18 cellular contexts compared by ENCODE assay signal in genomic region chr15:83088876-83089275, GRCh38. TPM values are rescaled to one million over a fixed set of nuclear protein-coding genes. Genes with fewer than 3 reads are reported as not detected.
DNase-seq lines count a peak whose midpoint lies in the region; ATAC-seq and TF ChIP-seq lines count a peak whose summit lies in the region.
"Had no signal": no experiment of that assay in that cellular context is flagged by ENCODE, and none has a peak within 500 bp of the region (broad histone marks: within the 10 kb centered on the region; RNA-seq: fewer than 3 reads in every experiment).

No MANE protein-coding gene starts in this region.

- H3K4me3 ChIP-seq in psoas muscle (no peak overlapping the region), skeletal muscle tissue (ENCODE audit: low read length in 3 of 3) (no peak overlapping the region), thyroid gland (replicated peaks in 1 of 3) (no peak overlapping the region)
- H3K4me3 ChIP-seq: GM23248 had no signal

- H3K27ac Mint-ChIP-seq in nephron progenitor cell: peak overlapping the region; percentile 10
- H3K27ac Mint-ChIP-seq: CD4-positive, alpha-beta memory T cell had no signal

- no peak overlapping the region for H3K4me3 Mint-ChIP-seq in nephron progenitor cell
- H3K4me3 Mint-ChIP-seq: CD4-positive, alpha-beta memory T cell had no signal

- ATAC-seq in psoas muscle (no peak), HG02571 (IDR thresholded peaks at IDR 0.05; ENCODE audit: unreplicated experiment) (no peak), HG03025 (IDR thresholded peaks at IDR 0.05; ENCODE audit: low FRiP score, unreplicated experiment) (no peak)

- H3K27ac ChIP-seq in psoas muscle: peak overlapping the region; percentile 73
- peak overlapping the region; percentile 79 for H3K27ac ChIP-seq in skeletal muscle tissue (ENCODE audit: low read depth, low read length)
- H3K27ac ChIP-seq in thyroid gland: no peak overlapping the region
- H3K27ac ChIP-seq: GM23248 had no signal

- H3K9ac ChIP-seq in skeletal muscle tissue (ENCODE audit: low read depth in 1 of 3, low read length in 3 of 3): no peak overlapping the region
- H3K9ac ChIP-seq: GM23248 had no signal

- WGBS in psoas muscle, 3 donors: 41 to 59% (median 57%) methylated on average over 2 of the region's 2 CpGs
- WGBS in thyroid gland, 2 donors: 85 to 91% methylated on average over 2 of the region's 2 CpGs

- H3K9me3 ChIP-seq in psoas muscle: no peaks in the 10 kb centered on the region
- H3K9me3 ChIP-seq in skeletal muscle tissue (ENCODE audit: control insufficient read depth in 3 of 3, low read length in 3 of 3): no peaks in the 10 kb centered on the region
- no peaks in the 10 kb centered on the region for H3K9me3 ChIP-seq in thyroid gland

- H3K4me1 Mint-ChIP-seq in nephron progenitor cell: peaks cover 8% of the 10 kb centered on the region
- H3K4me1 Mint-ChIP-seq: CD4-positive, alpha-beta memory T cell had no signal

- H3K36me3 ChIP-seq in psoas muscle (ENCODE audit: insufficient read depth in 1 of 2, low read depth in 1 of 2): no peaks in the 10 kb centered on the region
- H3K36me3 ChIP-seq in skeletal muscle tissue (ENCODE audit: control insufficient read depth in 3 of 3, insufficient read depth in 3 of 3, low read length in 3 of 3): no peaks in the 10 kb centered on the region
- no peaks in the 10 kb centered on the region for H3K36me3 ChIP-seq in thyroid gland

- no peaks in the 10 kb centered on the region for H3K36me3 Mint-ChIP-seq in nephron progenitor cell (ENCODE audit: low read depth)
- H3K36me3 Mint-ChIP-seq: CD4-positive, alpha-beta memory T cell had no signal

- DNase-seq in nephron progenitor cell (no peak), psoas muscle (no peak), thyroid gland (no peak)
- DNase-seq: C1 segment of cervical spinal cord; Calu3; CD4-positive, alpha-beta memory T cell; COR-L47; DMS53; DMS79 treated with DMSO at 0.1 percent for 48 hours; GF-D8; GM23248; H7; HCEC 1CT had no signal

- no peak for TF ChIP-seq POLR2A in thyroid gland (IDR thresholded peaks at IDR 0.05)

- intact Hi-C loops in psoas muscle (cut with DNase I): no loop called here
- intact Hi-C loops in thyroid gland (cut with DNase I): no loop called here

- TF ChIP-seq CTCF in nephron progenitor cell (IDR thresholded peaks at IDR 0.05) (no peak), psoas muscle (IDR thresholded peaks at IDR 0.05) (no peak), thyroid gland (IDR thresholded peaks at IDR 0.05) (no peak)

- H3K4me1 ChIP-seq in psoas muscle (peaks cover 19% of the 10 kb centered on the region), skeletal muscle tissue (ENCODE audit: control insufficient read depth in 3 of 3, insufficient read depth in 3 of 3, low read length in 3 of 3) (peaks cover 0 to 21% (median 20%) of the 10 kb centered on the region in 3 donors), thyroid gland (peaks cover 14 to 18% of the 10 kb centered on the region in 2 donors)

- no peaks in the 10 kb centered on the region for H3K9me3 Mint-ChIP-seq in nephron progenitor cell
- H3K9me3 Mint-ChIP-seq: CD4-positive, alpha-beta memory T cell had no signal

- peaks cover 9% of the 10 kb centered on the region for H3K27me3 Mint-ChIP-seq in nephron progenitor cell (ENCODE audit: low read depth, poor library complexity)

- no peaks in the 10 kb centered on the region for H3K27me3 ChIP-seq in psoas muscle (ENCODE audit: insufficient read depth in 3 of 3, low read length in 2 of 3)
- H3K27me3 ChIP-seq in skeletal muscle tissue (ENCODE audit: control insufficient read depth in 3 of 3, insufficient read depth in 3 of 3, low read length in 3 of 3): no peaks in the 10 kb centered on the region
- no peaks in the 10 kb centered on the region for H3K27me3 ChIP-seq in thyroid gland

RNA-seq across cellular contexts. Expression of gene TM6SF1, which starts 18.6 kb away (rescaled TPM):
- total RNA-seq in psoas muscle (10 to 100 TPM in 3 of 4 donors, 1 to 10 TPM in 1; 9.2 to 23.4 (median 16.5) TPM), skeletal muscle tissue (28.7 TPM), thyroid gland (10 to 100 TPM in 3 of 4 donors, 1 to 10 TPM in 1; 7.8 to 19.9 (median 12.8) TPM)
- polyA plus RNA-seq in psoas muscle: 10 to 100 TPM; 10.7 to 17.5 (median 13.8) TPM
- total RNA-seq: A172, Calu3, G401, GM23248 had no signal
- polyA plus RNA-seq: CD4-positive, alpha-beta memory T cell had no signal

RNA-seq across cellular contexts. Expression of gene BTBD1, which starts 21.8 kb away (rescaled TPM):
- total RNA-seq in psoas muscle (100 to 1,000 TPM; 133 to 193 (median 157) TPM), skeletal muscle tissue (99.7 TPM), thyroid gland (10 to 100 TPM; 84.7 to 99.3 (median 94.5) TPM)
- polyA plus RNA-seq in psoas muscle: 100 to 1,000 TPM in 1 of 3 donors, 10 to 100 TPM in 2; 93.5 to 170 (median 98.9) TPM

Comparison
In these comparisons a context has a peak if more than half of its experiments do, and no peak if none do; other contexts are left out.
1. H3K27ac ChIP-seq: peak in psoas muscle (single experiment) and skeletal muscle tissue (single experiment); none in thyroid gland (0 of 3).